In genomic region chr6:20365456-20365855, GRCh38 we compare ENCODE assay signal across 9 cellular contexts. TPM values are rescaled to one million over a fixed set of nuclear protein-coding genes. Genes with fewer than 3 reads are reported as not detected.
DNase-seq lines count a peak whose midpoint lies in the region; ATAC-seq and TF ChIP-seq lines count a peak whose summit lies in the region.
"Had no signal": no experiment of that assay in that cellular context is flagged by ENCODE, and none has a peak within 500 bp of the region (broad histone marks: within the 10 kb centered on the region; RNA-seq: fewer than 3 reads in every experiment).

No MANE protein-coding gene starts in this region.

- H3K27ac Mint-ChIP-seq in central memory CD8-positive, alpha-beta T cell (ENCODE audit: low read depth) = peak overlapping the region; percentile 90

- H3K9me3 Mint-ChIP-seq in central memory CD8-positive, alpha-beta T cell = peaks cover 6% of the 10 kb centered on the region

- peaks cover 5% of the 10 kb centered on the region for H3K36me3 Mint-ChIP-seq in central memory CD8-positive, alpha-beta T cell (ENCODE audit: insufficient read depth)

- peak overlapping the region; percentile 75 for H3K4me3 Mint-ChIP-seq in central memory CD8-positive, alpha-beta T cell

- peaks cover 56% of the 10 kb centered on the region for H3K4me1 Mint-ChIP-seq in central memory CD8-positive, alpha-beta T cell

- ATAC-seq in GM18520 (IDR thresholded peaks at IDR 0.05; ENCODE audit: unreplicated experiment) (peak; percentile 62), GM21381 (IDR thresholded peaks at IDR 0.05; ENCODE audit: unreplicated experiment) (peak; percentile 79), HG03457 (IDR thresholded peaks at IDR 0.05; ENCODE audit: unreplicated experiment) (peak; percentile 69)
- ATAC-seq in central memory CD8-positive, alpha-beta T cell (replicated peaks; ENCODE audit: extremely low read depth, poor library complexity, severe bottlenecking) = peak; percentile 62

- CTCF ChIA-PET in GM10248 (lab: Yijun Ruan, JAX) = interaction anchor here (0.8 to 2.0 kb wide), 5 partner anchors 9 to 24 kb away, joined by 3 to 4 read pairs (median 3); no protein-coding TSS in a partner anchor

- H3K27me3 Mint-ChIP-seq in central memory CD8-positive, alpha-beta T cell = no peaks in the 10 kb centered on the region

- no peak for TF ChIP-seq CTCF in GM10248 (IDR thresholded peaks at IDR 0.05; ENCODE audit: control extremely low read depth, extremely low read depth, low read depth, missing control alignments)

- DNase-seq in central memory CD8-positive, alpha-beta T cell (ENCODE audit: low spot score in 2 of 2) = no peak
- DNase-seq in NCI-H2196 (lab: John Stamatoyannopoulos, UW; ENCODE audit: unreplicated experiment) (no peak), H4 (ENCODE audit: low spot score) (no peak), GM10248 (ENCODE audit: extremely low spot score) (no peak), NCI-H524 (lab: John Stamatoyannopoulos, UW) (no peak)
- DNase-seq: NCI-H1930 had no signal

- POLR2A ChIA-PET in GM10248 (lab: Yijun Ruan, JAX) = no interaction called here

RNA-seq across cellular contexts. Expression of gene E2F3, which starts 36.2 kb away (rescaled TPM):
- 5.3 and 7.9 TPM in 2 replicates for total RNA-seq in H4 (2014; rRNA removed; shearing (Covaris generic))
